In the genomic region with DNA sequence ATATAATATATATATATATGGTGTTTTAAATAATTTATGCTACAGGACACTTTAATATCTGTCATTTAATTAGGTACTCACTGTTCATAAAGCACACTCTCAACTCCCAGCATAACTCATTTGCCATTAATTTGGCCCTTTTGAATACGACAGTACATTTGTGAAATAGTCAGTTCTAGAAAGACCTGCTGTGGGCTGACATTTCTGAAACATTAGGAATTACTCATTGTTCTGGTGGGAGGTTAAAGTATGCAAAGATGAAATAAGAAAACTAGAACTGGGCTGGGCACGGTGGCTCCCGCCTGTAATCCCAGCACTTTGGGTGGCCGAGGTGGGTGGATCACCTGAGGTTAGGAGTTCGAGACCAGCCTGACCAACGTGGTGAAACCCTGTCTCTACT, we compare ENCODE assay signal across 16 cellular contexts.
"Had no signal": no experiment of that assay in that cellular context is flagged by ENCODE, and none has a peak within 500 bp of the region (broad histone marks: within the 10 kb centered on the region; RNA-seq: fewer than 3 reads in every experiment).

No MANE protein-coding gene starts in this region.

- H3K4me1 Mint-ChIP-seq: activated naive CD4-positive, alpha-beta T cell treated with anti-CD3 and anti-CD28 coated beads, Interleukin-2, amount 10 ng/mL, durations not matched to agents 7 days and 5 days; mesothelial cell of epicardium had no signal

- H3K27me3 Mint-ChIP-seq: activated naive CD4-positive, alpha-beta T cell treated with anti-CD3 and anti-CD28 coated beads, Interleukin-2, amount 10 ng/mL, durations not matched to agents 7 days and 5 days; natural killer cell treated with Interleukin-12 subunit alpha and Interleukin-12 subunit beta and Interleukin-15 and Interleukin-18, amount 100 ng/mL, for 72 hours; type B pancreatic cell had no signal

- H3K36me3 Mint-ChIP-seq: WTC11 had no signal

- H3K4me3 Mint-ChIP-seq: activated naive CD4-positive, alpha-beta T cell treated with anti-CD3 and anti-CD28 coated beads, Interleukin-2, amount 10 ng/mL, durations not matched to agents 7 days and 5 days; mesothelial cell of epicardium; natural killer cell treated with Interleukin-12 subunit alpha and Interleukin-12 subunit beta and Interleukin-15 and Interleukin-18, amount 100 ng/mL, for 72 hours; type B pancreatic cell; WTC11 had no signal

- H3K9me3 Mint-ChIP-seq: activated naive CD4-positive, alpha-beta T cell treated with anti-CD3 and anti-CD28 coated beads, Interleukin-2, amount 10 ng/mL, durations not matched to agents 7 days and 5 days; mesothelial cell of epicardium; natural killer cell treated with Interleukin-12 subunit alpha and Interleukin-12 subunit beta and Interleukin-15 and Interleukin-18, amount 100 ng/mL, for 72 hours; type B pancreatic cell; WTC11 had no signal

- DNase-seq: activated CD4-positive, alpha-beta T cell treated with anti-CD3 and anti-CD28 coated beads, Interleukin-2, amount 50 U/mL, for 1 hour; activated naive CD4-positive, alpha-beta T cell treated with anti-CD3 and anti-CD28 coated beads, Interleukin-2, amount 10 ng/mL, durations not matched to agents 7 days and 5 days; adrenal gland; cerebellar nuclear complex; cortex of kidney; erythroblast; kidney; left lung; sigmoid colon; spleen; SW 1271; testis had no signal

- ATAC-seq: left lung; natural killer cell treated with Interleukin-12 subunit alpha and Interleukin-12 subunit beta and Interleukin-15 and Interleukin-18, amount 100 ng/mL, for 72 hours; WTC11 had no signal

- H3K27ac Mint-ChIP-seq: activated naive CD4-positive, alpha-beta T cell treated with anti-CD3 and anti-CD28 coated beads, Interleukin-2, amount 10 ng/mL, durations not matched to agents 7 days and 5 days; mesothelial cell of epicardium; type B pancreatic cell; WTC11 had no signal
